ENCODE assay signal across 29 cellular contexts in genomic region chr7:17552373-17552772, GRCh38.
"Had no signal": no experiment of that assay in that cellular context is flagged by ENCODE, and none has a peak within 500 bp of the region (broad histone marks: within the 10 kb centered on the region; RNA-seq: fewer than 3 reads in every experiment).

No MANE protein-coding gene starts in this region.

- H3K27ac ChIP-seq: adrenal gland, ascending aorta, breast epithelium, cardiac muscle cell, colonic mucosa, epithelial cell of prostate, esophagus squamous epithelium, gastroesophageal sphincter had no signal

- ATAC-seq: activated CD4-positive, alpha-beta T cell treated with anti-CD3 and anti-CD28 coated beads for 36 hours; activated CD8-positive, alpha-beta memory T cell treated with anti-CD3 and anti-CD28 coated beads, Interleukin-2, amount 10 ng/mL, durations not matched to agents 7 days and 5 days; activated CD8-positive, alpha-beta T cell treated with anti-CD3 and anti-CD28 coated beads, Interleukin-2, amount 10 ng/mL, durations not matched to agents 7 days and 5 days; activated naive CD8-positive, alpha-beta T cell treated with anti-CD3 and anti-CD28 coated beads, Interleukin-2, amount 50 U/mL, for 24 hours; activated T-cell treated with anti-CD3 and anti-CD28 coated beads, Interleukin-2, amount 50 U/mL, for 72 hours; gastroesophageal sphincter had no signal

- H3K4me1 Mint-ChIP-seq: activated CD4-positive, alpha-beta T cell treated with anti-CD3 and anti-CD28 coated beads for 36 hours; activated CD4-positive, alpha-beta T cell treated with anti-CD3 and anti-CD28 coated beads, Interleukin-2, amount 10 ng/mL, durations not matched to agents 24 days and 14 days; activated CD8-positive, alpha-beta memory T cell treated with anti-CD3 and anti-CD28 coated beads, Interleukin-2, amount 10 ng/mL, durations not matched to agents 7 days and 5 days; activated naive CD4-positive, alpha-beta T cell treated with anti-CD3 and anti-CD28 coated beads, Interleukin-2, amount 50 U/mL, for 24 hours; activated naive CD8-positive, alpha-beta T cell treated with anti-CD3 and anti-CD28 coated beads for 36 hours; brain had no signal

- H3K9me3 Mint-ChIP-seq: activated CD4-positive, alpha-beta memory T cell treated with anti-CD3 and anti-CD28 coated beads for 36 hours; activated CD4-positive, alpha-beta T cell treated with anti-CD3 and anti-CD28 coated beads, Interleukin-2, amount 10 ng/mL, durations not matched to agents 24 days and 14 days; activated naive CD4-positive, alpha-beta T cell treated with anti-CD3 and anti-CD28 coated beads for 36 hours; activated naive CD4-positive, alpha-beta T cell treated with anti-CD3 and anti-CD28 coated beads, Interleukin-2, amount 50 U/mL, for 24 hours; activated naive CD8-positive, alpha-beta T cell treated with anti-CD3 and anti-CD28 coated beads for 36 hours; activated naive CD8-positive, alpha-beta T cell treated with anti-CD3 and anti-CD28 coated beads, Interleukin-2, amount 50 U/mL, for 24 hours; activated T-cell treated with anti-CD3 and anti-CD28 coated beads, Interleukin-2, amount 50 U/mL, for 72 hours; brain had no signal

- H3K36me3 Mint-ChIP-seq: activated CD4-positive, alpha-beta memory T cell treated with anti-CD3 and anti-CD28 coated beads for 36 hours; activated naive CD4-positive, alpha-beta T cell treated with anti-CD3 and anti-CD28 coated beads, Interleukin-2, amount 50 U/mL, for 24 hours; activated naive CD8-positive, alpha-beta T cell treated with anti-CD3 and anti-CD28 coated beads for 36 hours; brain had no signal

- H3K27me3 ChIP-seq: adrenal gland, ascending aorta, breast epithelium, cardiac muscle cell, colonic mucosa, esophagus squamous epithelium, gastroesophageal sphincter had no signal

- H3K27ac Mint-ChIP-seq: activated CD4-positive, alpha-beta memory T cell treated with anti-CD3 and anti-CD28 coated beads for 36 hours; activated CD4-positive, alpha-beta T cell treated with anti-CD3 and anti-CD28 coated beads for 36 hours; activated CD4-positive, alpha-beta T cell treated with anti-CD3 and anti-CD28 coated beads, Interleukin-2, amount 10 ng/mL, durations not matched to agents 24 days and 14 days; activated CD8-positive, alpha-beta memory T cell treated with anti-CD3 and anti-CD28 coated beads, Interleukin-2, amount 10 ng/mL, durations not matched to agents 7 days and 5 days; activated CD8-positive, alpha-beta T cell treated with anti-CD3 and anti-CD28 coated beads, Interleukin-2, amount 10 ng/mL, durations not matched to agents 7 days and 5 days; activated naive CD4-positive, alpha-beta T cell treated with anti-CD3 and anti-CD28 coated beads for 36 hours; activated naive CD4-positive, alpha-beta T cell treated with anti-CD3 and anti-CD28 coated beads, Interleukin-2, amount 50 U/mL, for 24 hours; activated naive CD8-positive, alpha-beta T cell treated with anti-CD3 and anti-CD28 coated beads for 36 hours; activated naive CD8-positive, alpha-beta T cell treated with anti-CD3 and anti-CD28 coated beads, Interleukin-2, amount 50 U/mL, for 24 hours; brain had no signal

- H3K4me3 Mint-ChIP-seq: activated CD4-positive, alpha-beta memory T cell treated with anti-CD3 and anti-CD28 coated beads for 36 hours; activated CD4-positive, alpha-beta T cell treated with anti-CD3 and anti-CD28 coated beads for 36 hours; activated CD4-positive, alpha-beta T cell treated with anti-CD3 and anti-CD28 coated beads, Interleukin-2, amount 10 ng/mL, durations not matched to agents 24 days and 14 days; activated CD8-positive, alpha-beta memory T cell treated with anti-CD3 and anti-CD28 coated beads, Interleukin-2, amount 10 ng/mL, durations not matched to agents 7 days and 5 days; activated CD8-positive, alpha-beta T cell treated with anti-CD3 and anti-CD28 coated beads, Interleukin-2, amount 10 ng/mL, durations not matched to agents 7 days and 5 days; activated naive CD4-positive, alpha-beta T cell treated with anti-CD3 and anti-CD28 coated beads for 36 hours; activated naive CD4-positive, alpha-beta T cell treated with anti-CD3 and anti-CD28 coated beads, Interleukin-2, amount 50 U/mL, for 24 hours; activated naive CD8-positive, alpha-beta T cell treated with anti-CD3 and anti-CD28 coated beads for 36 hours; activated naive CD8-positive, alpha-beta T cell treated with anti-CD3 and anti-CD28 coated beads, Interleukin-2, amount 50 U/mL, for 24 hours; brain had no signal

- H3K27me3 Mint-ChIP-seq: activated CD4-positive, alpha-beta memory T cell treated with anti-CD3 and anti-CD28 coated beads for 36 hours; activated CD8-positive, alpha-beta memory T cell treated with anti-CD3 and anti-CD28 coated beads, Interleukin-2, amount 10 ng/mL, durations not matched to agents 7 days and 5 days; brain had no signal

- H3K9me3 ChIP-seq: adrenal gland, ascending aorta, breast epithelium, colonic mucosa, esophagus squamous epithelium, gastroesophageal sphincter had no signal

- DNase-seq: activated CD4-positive, alpha-beta memory T cell treated with anti-CD3 and anti-CD28 coated beads for 36 hours; activated CD4-positive, alpha-beta T cell treated with anti-CD3 and anti-CD28 coated beads for 36 hours; activated CD4-positive, alpha-beta T cell treated with anti-CD3 and anti-CD28 coated beads, Interleukin-2, amount 10 ng/mL, durations not matched to agents 24 days and 14 days; activated CD4-positive, CD25-positive, alpha-beta regulatory T cell; activated CD4-positive, CD25-positive, alpha-beta regulatory T cell treated with anti-CD3 and anti-CD28 coated beads, Interleukin-2, amount 50 U/mL, for 72 hours; activated CD8-positive, alpha-beta memory T cell treated with anti-CD3 and anti-CD28 coated beads, Interleukin-2, amount 10 ng/mL, durations not matched to agents 7 days and 5 days; activated CD8-positive, alpha-beta memory T cell treated with anti-CD3 and anti-CD28 coated beads, Interleukin-2, amount 50 U/mL, for 4 hours; activated CD8-positive, alpha-beta T cell treated with anti-CD3 and anti-CD28 coated beads, Interleukin-2, amount 10 ng/mL, durations not matched to agents 7 days and 5 days; activated effector memory CD4-positive, alpha-beta T cell treated with Interleukin-2 at 50 U/mL for 16 hours; activated naive CD4-positive, alpha-beta T cell treated with anti-CD3 and anti-CD28 coated beads for 36 hours; activated naive CD8-positive, alpha-beta T cell treated with anti-CD3 and anti-CD28 coated beads for 36 hours; activated naive CD8-positive, alpha-beta T cell treated with anti-CD3 and anti-CD28 coated beads, Interleukin-2, amount 50 U/mL, for 24 hours; activated T-cell treated with anti-CD3 and anti-CD28 coated beads, Interleukin-2, amount 50 U/mL, for 1 hour; activated T-cell treated with anti-CD3 and anti-CD28 coated beads, Interleukin-2, amount 50 U/mL, for 72 hours; adrenal gland; amygdala; central memory CD4-positive, alpha-beta T cell; cerebellar nuclear complex; colonic mucosa; effector CD8-positive, alpha-beta T cell; esophagus squamous epithelium; foreskin melanocyte had no signal

- H3K4me3 ChIP-seq: adrenal gland, ascending aorta, breast epithelium, cardiac muscle cell, colonic mucosa, esophagus squamous epithelium, gastroesophageal sphincter had no signal

- H3K4me1 ChIP-seq: breast epithelium, colonic mucosa had no signal

- H3K36me3 ChIP-seq: adrenal gland, ascending aorta, breast epithelium, cardiac muscle cell, colonic mucosa, esophagus squamous epithelium, gastroesophageal sphincter had no signal
